Comparison of ENCODE assay signal across 9 cellular contexts in genomic region chr3:119145500-119146167, GRCh38. TPM values are rescaled to one million over a fixed set of nuclear protein-coding genes. Genes with fewer than 3 reads are reported as not detected.
DNase-seq lines count a peak whose midpoint lies in the region; ATAC-seq, FAIRE-seq and TF ChIP-seq lines count a peak whose summit lies in the region.
"Had no signal": no experiment of that assay in that cellular context is flagged by ENCODE, and none has a peak within 500 bp of the region (broad histone marks: within the 10 kb centered on the region; RNA-seq: fewer than 3 reads in every experiment).

TEX55 (plus strand) TSS chr3:119146165; CDS start chr3:119146190, 25 bp downstream.

- peak; percentile 70 for ATAC-seq in HG03139 (IDR thresholded peaks at IDR 0.05; ENCODE audit: unreplicated experiment)
- peak; percentile 97 for ATAC-seq in HepG2

- H3K27ac ChIP-seq in mammary epithelial cell (ENCODE audit: insufficient read depth, low read depth, low read length) (no peak within 1 kb of the TSS), HepG2 (ENCODE audit: extremely low read length, insufficient read depth, low read length) (no peak within 1 kb of the TSS)
- no peak within 1 kb of the TSS for H3K27ac ChIP-seq in effector memory CD4-positive, alpha-beta T cell (ENCODE audit: insufficient read depth, low read length, poor library complexity, severe bottlenecking)

- H3K9me3 ChIP-seq in mammary epithelial cell (replicated peaks; ENCODE audit: insufficient read depth, low read length) (no peaks in the 10 kb centered on the region), HepG2 (ENCODE audit: low read length) (no peaks in the 10 kb centered on the region)
- no peaks in the 10 kb centered on the region for H3K9me3 ChIP-seq in effector memory CD4-positive, alpha-beta T cell (ENCODE audit: control insufficient read depth, low read length)

- TF ChIP-seq RAD21 in HepG2 (CRISPR knock-in tag; IDR thresholded peaks at IDR 0.05): peak; percentile 44; the same call in 1 of the 2 replicates

- intact Hi-C loops in mammary epithelial cell (cut with micrococcal nuclease) (loop anchor here (1.0 to 5.0 kb wide), 5 partner anchors 37 to 96 kb away; no protein-coding TSS in a partner anchor), HepG2 (cut with micrococcal nuclease; ENCODE audit: unreplicated experiment) (loop anchor here (1.0 kb wide), 1 partner anchor 96 kb away; no protein-coding TSS in a partner anchor)

- peak; percentile 79 for TF ChIP-seq CTCF in BJ (IDR thresholded peaks at IDR 0.05; ENCODE audit: insufficient read depth, low read depth, low read length)
- peak; percentile 83 to 88 for TF ChIP-seq CTCF in mammary epithelial cell (conservative IDR thresholded peaks at IDR 0.05 in 1 of 2, IDR thresholded peaks at IDR 0.05 in 1 of 2; ENCODE audit: extremely low read depth in 1 of 2, insufficient read depth in 1 of 2, low read depth in 1 of 2, low read length in 2 of 2)
- TF ChIP-seq CTCF in HepG2 (CRISPR knock-in tag; IDR thresholded peaks at IDR 0.05): peak; percentile 79

- WGBS in mammary epithelial cell (ENCODE audit: low coverage, missing lambda C conversion rate): 71% methylated on average over 16 of the region's 23 CpGs
- WGBS in HepG2 (ENCODE audit: low lambda C conversion rate): 44% methylated on average over 12 of the region's 23 CpGs

- dilution Hi-C loops in mammary epithelial cell (cut with HindIII; ENCODE audit: low sequenced_read_pairs): no loop called here

- H3K36me3 ChIP-seq in BJ (ENCODE audit: control insufficient read depth, insufficient read depth, low read length) (no peaks in the 10 kb centered on the region), mammary epithelial cell (ENCODE audit: insufficient read depth, low read length) (no peaks in the 10 kb centered on the region), HepG2 (replicated peaks in 1 of 2; ENCODE audit: control insufficient read depth in 1 of 2, insufficient read depth in 2 of 2, low read length in 2 of 2) (no peaks in the 10 kb centered on the region)
- no peaks in the 10 kb centered on the region for H3K36me3 ChIP-seq in effector memory CD4-positive, alpha-beta T cell (ENCODE audit: control insufficient read depth, insufficient read depth, low read length)

- no peaks in the 10 kb centered on the region for H3K79me2 ChIP-seq in mammary epithelial cell (ENCODE audit: insufficient read depth, low read length)
- no peaks in the 10 kb centered on the region for H3K79me2 ChIP-seq in HepG2 (ENCODE audit: insufficient read depth, low read length)

- BruUV-seq in mammary epithelial cell (replicated peaks; lab: Mats Ljungman, UMichigan): no TSS peak
- BruUV-seq in HepG2 (replicated peaks; lab: Mats Ljungman, UMichigan): no TSS peak

- TF ChIP-seq EP300 in HepG2 (IDR thresholded peaks at IDR 0.05; ENCODE audit: low read depth in 2 of 2, low read length in 2 of 2) (no peak), HepG2 (CRISPR knock-in tag; IDR thresholded peaks at IDR 0.05; ENCODE audit: borderline replicate concordance) (no peak)

- FAIRE-seq in GM12892 (lab: Jason Lieb, UNC) (peak; percentile 74), HepG2 (lab: Jason Lieb, UNC) (peak; percentile 68)

- H4K20me1 ChIP-seq in mammary epithelial cell (ENCODE audit: insufficient read depth, low read length): no peaks in the 10 kb centered on the region
- no peaks in the 10 kb centered on the region for H4K20me1 ChIP-seq in HepG2 (ENCODE audit: insufficient read depth, low read length)

- in situ Hi-C loops in mammary epithelial cell (cut with MboI; ENCODE audit: low sequenced_read_pairs in 2 of 2) (loop anchor here (10.0 to 25.0 kb wide), 2 partner anchors 89 to 542 kb away; partner anchors contain the start of gene COX17 (in 1 of the 2)), HepG2 (cut with HindIII; ENCODE audit: extremely low pct_ligation_motif_present, low pct_unique_long_range_greater_than_20kb) (loop anchor here (5.0 to 25.0 kb wide), 2 partner anchors 102 to 542 kb away; partner anchors contain the start of gene COX17)

- H3K27me3 ChIP-seq in BJ (ENCODE audit: control insufficient read depth, insufficient read depth, low read length): no peaks in the 10 kb centered on the region
- H3K27me3 ChIP-seq in mammary epithelial cell (ENCODE audit: insufficient read depth, low read length): no peaks in the 10 kb centered on the region
- H3K27me3 ChIP-seq in HepG2 (ENCODE audit: control insufficient read depth in 1 of 2, insufficient read depth in 2 of 2, low read length in 2 of 2): no peaks in the 10 kb centered on the region
- no peaks in the 10 kb centered on the region for H3K27me3 ChIP-seq in effector memory CD4-positive, alpha-beta T cell (replicated peaks; ENCODE audit: control insufficient read depth, insufficient read depth, low read length, poor library complexity, severe bottlenecking)

- H2AFZ ChIP-seq in mammary epithelial cell (ENCODE audit: low read depth, low read length) (peak within 1 kb of the TSS; percentile 75), HepG2 (ENCODE audit: low read length) (peak within 1 kb of the TSS; percentile 45)

- H3K4me3 ChIP-seq in BJ (ENCODE audit: low read depth, low read length): no peak within 1 kb of the TSS
- H3K4me3 ChIP-seq in mammary epithelial cell (replicated peaks in 1 of 3; ENCODE audit: insufficient read depth in 1 of 3, low read depth in 2 of 3, low read length in 3 of 3): no peak within 1 kb of the TSS
- H3K4me3 ChIP-seq in HepG2 (replicated peaks in 1 of 3; ENCODE audit: insufficient read depth in 1 of 3, low read depth in 2 of 3, low read length in 3 of 3): no peak within 1 kb of the TSS
- H3K4me3 ChIP-seq in effector memory CD4-positive, alpha-beta T cell (ENCODE audit: insufficient read depth, low read depth, low read length, poor library complexity, severe bottlenecking): no peak within 1 kb of the TSS

- POLR2A ChIA-PET in BJ (lab: Charles Lee) (no interaction called here), HepG2 (lab: Yijun Ruan, JAX) (no interaction called here)

- H3K4me1 ChIP-seq in mammary epithelial cell (ENCODE audit: insufficient read depth, low read length) (peaks cover 15% of the 10 kb centered on the region), HepG2 (ENCODE audit: insufficient read depth, low read length) (no peaks in the 10 kb centered on the region)
- H3K4me1 ChIP-seq in effector memory CD4-positive, alpha-beta T cell (ENCODE audit: control insufficient read depth, insufficient read depth, low read length, poor library complexity, severe bottlenecking): no peaks in the 10 kb centered on the region

- TF ChIP-seq POLR2A in GM12892 (IDR thresholded peaks at IDR 0.05; ENCODE audit: low read depth, low read length) (no peak), HepG2 (IDR thresholded peaks at IDR 0.05; ENCODE audit: insufficient read depth in 1 of 2, low read depth in 2 of 2, low read length in 2 of 2) (no peak)

- H3K9ac ChIP-seq in mammary epithelial cell (ENCODE audit: insufficient read depth, low read length) (no peak within 1 kb of the TSS), HepG2 (ENCODE audit: insufficient read depth, low read depth, low read length) (no peak within 1 kb of the TSS)

- no peak within 1 kb of the TSS for H3K4me2 ChIP-seq in mammary epithelial cell (ENCODE audit: insufficient read depth, low read depth, low read length)
- no peak within 1 kb of the TSS for H3K4me2 ChIP-seq in HepG2 (ENCODE audit: low read depth, low read length)

- DNase-seq in BJ (ENCODE audit: low read depth) (no peak), GM12892 (ENCODE audit: insufficient read length) (peak; percentile 19), NCI-H460 (ENCODE audit: extremely low read depth, low read depth) (peak; percentile 20), mammary epithelial cell (peak; percentile 66), HepG2 (ENCODE audit: low spot score) (peak; percentile 30), activated gamma-delta T cell treated with Interleukin-2 at 50 U/mL for 16 hours (no peak)
- DNase-seq in effector memory CD4-positive, alpha-beta T cell: no peak

- CTCF ChIA-PET in BJ (lab: Yijun Ruan, JAX) (interaction anchor here (0.6 to 7.0 kb wide), 18 partner anchors 9 to 535 kb away, joined by 3 to 86 read pairs (median 4); partner anchors contain the start of genes ARHGAP31 and B4GALT4), mammary epithelial cell (lab: Charles Lee; ENCODE audit: low non-redundant PET) (interaction anchor here (1.1 kb wide), 1 partner anchor 96 kb away, joined by 7 read pairs; no protein-coding TSS in a partner anchor), HepG2 (lab: Yijun Ruan, JAX; ENCODE audit: low intra/inter-chr PET ratio, low total read pairs) (interaction anchor here (2.0 kb wide), 2 partner anchors 96 to 536 kb away, joined by 13 to 18 read pairs; partner anchors contain the start of gene B4GALT4)

TF ChIP-seq in HepG2, 621 proteins besides CTCF, POLR2A, EP300 and RAD21 (continues in another document):
- TF ChIP-seq ZNF207 (IDR thresholded peaks at IDR 0.05; ENCODE audit: borderline replicate concordance) (no peak), GABPA (IDR thresholded peaks at IDR 0.05; ENCODE audit: low read depth, low read length) (no peak), GABPA (CRISPR knock-in tag; IDR thresholded peaks at IDR 0.05; ENCODE audit: low read depth) (no peak)

RNA-seq across cellular contexts. Expression of gene TEX55, which starts in this region (rescaled TPM):
- polyA plus RNA-seq in BJ (2011; rRNA removed): not detected in 2 replicates
- not detected in 2 replicates for polyA minus RNA-seq in BJ (2011; rRNA and poly(A)+ RNA removed)
- polyA plus RNA-seq in GM12892 (2012; ENCODE audit: missing spikeins): not detected
- not detected in 2 replicates for total RNA-seq in NCI-H460 (2014; rRNA removed; shearing (Covaris generic))
- polyA plus RNA-seq in NCI-H460 (2014; cell fraction: nucleus; rRNA removed): not detected in 2 replicates
- not detected for total RNA-seq in mammary epithelial cell
- polyA plus RNA-seq in mammary epithelial cell: 0.05 TPM
- not detected for polyA minus RNA-seq in mammary epithelial cell
- not detected in 2 replicates for total RNA-seq in HepG2 (2016; rRNA removed; fragmentation: Illumina TruSeq; extraction: Trizol)
- total RNA-seq in HepG2 (2016; cell fraction: cytosol; rRNA removed; fragmentation: Illumina TruSeq; extraction: Trizol; ENCODE audit: low read depth): not detected in 2 replicates
- not detected in 2 replicates for total RNA-seq in HepG2 (2016; cell fraction: insoluble cytoplasmic fraction; rRNA removed; fragmentation: Illumina TruSeq; extraction: Trizol)
- total RNA-seq in HepG2 (2016; cell fraction: membrane; rRNA removed; fragmentation: Illumina TruSeq; extraction: Trizol): not detected in 2 replicates
- total RNA-seq in HepG2 (2016; cell fraction: nucleus; rRNA removed; fragmentation: Illumina TruSeq; extraction: Trizol): not detected in 2 replicates
- polyA plus RNA-seq in HepG2 (2011; rRNA removed): not detected in 2 replicates
- polyA plus RNA-seq in HepG2 (2011; cell fraction: cytosol; rRNA removed): not detected in 2 replicates
- polyA plus RNA-seq in HepG2 (2011; cell fraction: nucleus; rRNA removed): not detected in 2 replicates
- not detected in 2 replicates for polyA plus RNA-seq in HepG2 (2012)
- polyA plus RNA-seq in HepG2 (2016; cell fraction: cytosol; fragmentation: Illumina TruSeq; extraction: Trizol; ENCODE audit: low read depth): not detected in 2 replicates
- polyA plus RNA-seq in HepG2 (2016; cell fraction: insoluble cytoplasmic fraction; fragmentation: Illumina TruSeq; extraction: Trizol; ENCODE audit: low read depth): not detected in 2 replicates
- polyA plus RNA-seq in HepG2 (2016; cell fraction: membrane; fragmentation: Illumina TruSeq; extraction: Trizol; ENCODE audit: low read depth): not detected in 2 replicates
- not detected in 2 replicates for polyA plus RNA-seq in HepG2 (2016; cell fraction: nucleus; fragmentation: Illumina TruSeq; extraction: Trizol; ENCODE audit: insufficient read depth, low read depth)
- polyA minus RNA-seq in HepG2 (2011; rRNA and poly(A)+ RNA removed; ENCODE audit: low replicate concordance): not detected in 2 replicates
- not detected in 2 replicates for polyA minus RNA-seq in HepG2 (2011; cell fraction: cytosol; rRNA and poly(A)+ RNA removed)
- polyA minus RNA-seq in HepG2 (2011; cell fraction: nucleus; rRNA and poly(A)+ RNA removed): not detected in 2 replicates
- total RNA-seq: lower leg skin had no signal

Comparison
In these comparisons a context has a peak if more than half of its experiments do, and no peak if none do; other contexts are left out.
1. Peak in DNase-seq in NCI-H460; RNA of the gene not detected or under 1 TPM.
2. Peak in DNase-seq in mammary epithelial cell; RNA of the gene not detected or under 1 TPM.
3. Peak in DNase-seq and ATAC-seq in HepG2; RNA of the gene not detected or under 1 TPM.